20 cellular contexts compared by ENCODE assay signal in the genomic region with DNA sequence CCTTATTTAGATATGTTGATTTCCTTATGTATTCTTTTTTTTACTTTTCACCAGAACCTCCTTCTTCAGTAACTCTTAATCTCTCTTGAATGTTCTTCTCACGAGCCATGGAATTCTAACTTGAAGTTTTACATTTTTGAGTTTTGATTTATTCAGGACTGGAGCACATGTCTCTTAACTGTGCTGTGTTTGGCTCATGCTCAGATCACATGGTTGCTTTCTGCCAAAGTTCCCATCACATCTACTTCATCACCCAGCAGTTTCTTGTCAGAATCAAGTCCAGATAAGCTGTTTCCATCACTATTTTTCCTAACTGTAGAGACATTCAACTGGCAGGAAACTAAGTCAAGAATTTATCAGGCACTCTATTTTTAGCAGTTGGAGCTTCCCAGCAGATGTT. TPM values are rescaled to one million over a fixed set of nuclear protein-coding genes. Genes with fewer than 3 reads are reported as not detected.
DNase-seq lines count a peak whose midpoint lies in the region; ATAC-seq and TF ChIP-seq lines count a peak whose summit lies in the region.
"Had no signal": no experiment of that assay in that cellular context is flagged by ENCODE, and none has a peak within 500 bp of the region (broad histone marks: within the 10 kb centered on the region; RNA-seq: fewer than 3 reads in every experiment).

No MANE protein-coding gene starts in this region.

- 7 to 25% methylated on average over 1 of the region's 1 CpG for WGBS in gastroesophageal sphincter (ENCODE audit: low coverage in 1 of 2), 2 donors

- no peak overlapping the region for H3K4me3 Mint-ChIP-seq in activated T-cell treated with anti-CD3 and anti-CD28 coated beads, Interleukin-2, amount 50 U/mL, for 72 hours
- H3K4me3 Mint-ChIP-seq in activated T-cell treated with anti-CD3 and anti-CD28 coated beads, Interleukin-2, amount 50 U/mL, for 4 hours, result no peak overlapping the region
- H3K4me3 Mint-ChIP-seq in activated naive CD8-positive, alpha-beta T cell, result no peak overlapping the region
- no peak overlapping the region for H3K4me3 Mint-ChIP-seq in stimulated activated naive B cell treated with anti-CD40 and anti-IgM and Interleukin-4, amounts not matched to agents 10 μg/mL and 1 μg/mL and 100 μg/mL, for 72 hours
- H3K4me3 Mint-ChIP-seq: endodermal cell, GM23338 had no signal

- DNase-seq in activated T-cell treated with anti-CD3 and anti-CD28 coated beads, Interleukin-2, amount 50 U/mL, for 72 hours, result no peak
- no peak for DNase-seq in activated T-cell treated with anti-CD3 and anti-CD28 coated beads, Interleukin-2, amount 50 U/mL, for 4 hours
- no peak for DNase-seq in stimulated activated naive B cell treated with anti-CD40 and anti-IgM and Interleukin-4, amounts not matched to agents 10 μg/mL and 1 μg/mL and 100 μg/mL, for 72 hours
- DNase-seq in UCSD-AML1 (lab: John Stamatoyannopoulos, UW; ENCODE audit: unreplicated experiment) (no peak), left colon (no peak)
- DNase-seq: activated CD8-positive, alpha-beta memory T cell treated with anti-CD3 and anti-CD28 coated beads for 24 hours; cortex of kidney; EL; endodermal cell; heart right ventricle; NCI-H1105 treated with DMSO at 0.1 percent for 48 hours; NCI-H2081; small intestine; stimulated activated CD4-positive, alpha-beta T cell treated with anti-CD3 and anti-CD28 coated beads, Interleukin-2, amount 100 ng/mL, for 48 hours; T1000 had no signal

- peaks cover 0 to 56% of the 10 kb centered on the region in 2 donors for H3K36me3 ChIP-seq in gastroesophageal sphincter

- H3K9me3 ChIP-seq in gastroesophageal sphincter, result no peaks in the 10 kb centered on the region
- H3K9me3 ChIP-seq: A549, heart right ventricle had no signal

- no peaks in the 10 kb centered on the region for H3K9me3 Mint-ChIP-seq in activated T-cell treated with anti-CD3 and anti-CD28 coated beads, Interleukin-2, amount 50 U/mL, for 72 hours
- H3K9me3 Mint-ChIP-seq in activated T-cell treated with anti-CD3 and anti-CD28 coated beads, Interleukin-2, amount 50 U/mL, for 4 hours, result no peaks in the 10 kb centered on the region
- no peaks in the 10 kb centered on the region for H3K9me3 Mint-ChIP-seq in activated naive CD8-positive, alpha-beta T cell (ENCODE audit: low read depth)
- no peaks in the 10 kb centered on the region for H3K9me3 Mint-ChIP-seq in stimulated activated naive B cell treated with anti-CD40 and anti-IgM and Interleukin-4, amounts not matched to agents 10 μg/mL and 1 μg/mL and 100 μg/mL, for 72 hours
- H3K9me3 Mint-ChIP-seq: endodermal cell, GM23338 had no signal

- no peaks in the 10 kb centered on the region for H3K4me1 ChIP-seq in gastroesophageal sphincter

- peaks cover 5 to 8% of the 10 kb centered on the region in 2 donors for H3K36me3 Mint-ChIP-seq in activated T-cell treated with anti-CD3 and anti-CD28 coated beads, Interleukin-2, amount 50 U/mL, for 72 hours (ENCODE audit: insufficient read depth in 2 of 2)
- H3K36me3 Mint-ChIP-seq in activated T-cell treated with anti-CD3 and anti-CD28 coated beads, Interleukin-2, amount 50 U/mL, for 4 hours (ENCODE audit: insufficient read depth), result peaks cover 36% of the 10 kb centered on the region
- no peaks in the 10 kb centered on the region for H3K36me3 Mint-ChIP-seq in activated naive CD8-positive, alpha-beta T cell
- H3K36me3 Mint-ChIP-seq in stimulated activated naive B cell treated with anti-CD40 and anti-IgM and Interleukin-4, amounts not matched to agents 10 μg/mL and 1 μg/mL and 100 μg/mL, for 72 hours, result peaks cover 16% of the 10 kb centered on the region in 2 donors

- no peak for TF ChIP-seq EP300 in gastroesophageal sphincter (IDR thresholded peaks at IDR 0.05)

- peak overlapping the region; percentile 47 for H3K27ac Mint-ChIP-seq in activated T-cell treated with anti-CD3 and anti-CD28 coated beads, Interleukin-2, amount 50 U/mL, for 72 hours
- peak overlapping the region; percentile 30 for H3K27ac Mint-ChIP-seq in activated naive CD8-positive, alpha-beta T cell
- peak overlapping the region; percentile 14 for H3K27ac Mint-ChIP-seq in stimulated activated naive B cell treated with anti-CD40 and anti-IgM and Interleukin-4, amounts not matched to agents 10 μg/mL and 1 μg/mL and 100 μg/mL, for 72 hours
- H3K27ac Mint-ChIP-seq: endodermal cell, GM23338 had no signal

- ATAC-seq in activated T-cell treated with anti-CD3 and anti-CD28 coated beads, Interleukin-2, amount 50 U/mL, for 72 hours (replicated peaks in 1 of 2), result no peak
- no peak for ATAC-seq in activated T-cell treated with anti-CD3 and anti-CD28 coated beads, Interleukin-2, amount 50 U/mL, for 4 hours
- ATAC-seq in gastroesophageal sphincter (peak; percentile 43), GM21390 (IDR thresholded peaks at IDR 0.05; ENCODE audit: unreplicated experiment) (no peak), left colon (no peak)
- no peak for ATAC-seq in stimulated activated naive B cell treated with anti-CD40 and anti-IgM and Interleukin-4, amounts not matched to agents 10 μg/mL and 1 μg/mL and 100 μg/mL, for 72 hours (replicated peaks)
- ATAC-seq: A549, GM23338 had no signal

- H3K27ac ChIP-seq in gastroesophageal sphincter, result no peak overlapping the region
- H3K27ac ChIP-seq: A549 had no signal

- no peak overlapping the region for H3K4me3 ChIP-seq in gastroesophageal sphincter
- H3K4me3 ChIP-seq: A549, GM23338, heart right ventricle had no signal

- intact Hi-C loops in left colon (cut with DNase I, micrococcal nuclease), result no loop called here

- no peak for TF ChIP-seq CTCF in gastroesophageal sphincter (IDR thresholded peaks at IDR 0.05)

- no peak for TF ChIP-seq POLR2A in gastroesophageal sphincter (IDR thresholded peaks at IDR 0.05)

- no peaks in the 10 kb centered on the region for H3K27me3 ChIP-seq in gastroesophageal sphincter
- H3K27me3 ChIP-seq: heart right ventricle had no signal

- no peaks in the 10 kb centered on the region for H3K4me1 Mint-ChIP-seq in activated T-cell treated with anti-CD3 and anti-CD28 coated beads, Interleukin-2, amount 50 U/mL, for 72 hours (ENCODE audit: low read depth)
- peaks cover 5% of the 10 kb centered on the region for H3K4me1 Mint-ChIP-seq in activated T-cell treated with anti-CD3 and anti-CD28 coated beads, Interleukin-2, amount 50 U/mL, for 4 hours (ENCODE audit: low read depth)
- H3K4me1 Mint-ChIP-seq in activated naive CD8-positive, alpha-beta T cell (ENCODE audit: low read depth), result peaks cover 6% of the 10 kb centered on the region
- H3K4me1 Mint-ChIP-seq in stimulated activated naive B cell treated with anti-CD40 and anti-IgM and Interleukin-4, amounts not matched to agents 10 μg/mL and 1 μg/mL and 100 μg/mL, for 72 hours, result peaks cover 3 to 15% of the 10 kb centered on the region in 2 donors
- H3K4me1 Mint-ChIP-seq: GM23338 had no signal

- no peaks in the 10 kb centered on the region for H3K27me3 Mint-ChIP-seq in activated T-cell treated with anti-CD3 and anti-CD28 coated beads, Interleukin-2, amount 50 U/mL, for 72 hours (ENCODE audit: low read depth)
- no peaks in the 10 kb centered on the region for H3K27me3 Mint-ChIP-seq in activated T-cell treated with anti-CD3 and anti-CD28 coated beads, Interleukin-2, amount 50 U/mL, for 4 hours (ENCODE audit: low read depth)
- H3K27me3 Mint-ChIP-seq in activated naive CD8-positive, alpha-beta T cell, result no peaks in the 10 kb centered on the region
- no peaks in the 10 kb centered on the region for H3K27me3 Mint-ChIP-seq in stimulated activated naive B cell treated with anti-CD40 and anti-IgM and Interleukin-4, amounts not matched to agents 10 μg/mL and 1 μg/mL and 100 μg/mL, for 72 hours

RNA-seq across cellular contexts. Expression of gene SLC35A1, which starts 31.7 kb away (rescaled TPM):
- 10 to 100 TPM; 12.7 to 14.7 TPM for total RNA-seq in activated T-cell treated with anti-CD3 and anti-CD28 coated beads, Interleukin-2, amount 50 U/mL, for 72 hours
- total RNA-seq in activated T-cell treated with anti-CD3 and anti-CD28 coated beads, Interleukin-2, amount 50 U/mL, for 4 hours, result 1 to 10 TPM; 7.1 to 8.9 (median 8.5) TPM
- total RNA-seq in gastroesophageal sphincter (10 to 100 TPM; 14.5 to 19.9 (median 16.1) TPM), left colon (10 to 100 TPM; 44.1 to 47.2 TPM)
